In the genomic region with DNA sequence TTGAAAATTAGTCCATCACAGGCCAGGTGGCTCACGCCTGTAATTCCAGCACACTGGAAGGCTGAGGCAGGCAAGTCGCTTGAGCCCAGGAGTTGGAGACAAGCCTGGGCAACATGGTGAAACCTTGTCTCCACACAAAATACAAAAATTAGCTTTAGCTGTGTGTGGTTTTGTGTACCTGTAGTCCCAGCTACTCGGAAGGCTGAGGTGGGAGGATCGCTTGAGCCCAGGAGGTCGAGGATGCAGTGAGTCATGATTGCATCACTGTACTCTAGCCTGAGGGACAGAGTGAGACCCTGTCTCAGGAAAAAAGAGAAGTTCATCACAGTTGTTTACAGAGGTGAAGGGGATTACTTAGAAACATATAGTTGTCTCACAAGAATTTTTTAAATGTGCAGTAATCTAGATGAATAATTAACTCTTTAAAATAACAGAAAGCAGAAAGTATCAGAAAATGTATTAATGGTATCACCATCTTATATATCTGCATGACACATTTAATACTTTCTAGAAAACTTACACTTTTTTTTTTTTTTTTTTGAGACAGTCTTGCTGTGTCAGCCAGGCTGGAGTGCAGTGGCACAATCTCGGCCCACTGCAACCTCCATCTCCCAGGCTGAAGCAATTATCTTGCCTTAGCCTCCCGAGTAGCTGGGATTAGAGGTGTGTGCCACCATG, we compare ENCODE assay signal across 1 cellular context.
TF ChIP-seq lines count a peak whose summit lies in the region.

No MANE protein-coding gene starts in this region.

TF ChIP-seq in HEK293, 187 proteins besides CTCF, POLR2A, EP300 and RAD21 (continued from another document):
- TF ChIP-seq, protein P1, sequence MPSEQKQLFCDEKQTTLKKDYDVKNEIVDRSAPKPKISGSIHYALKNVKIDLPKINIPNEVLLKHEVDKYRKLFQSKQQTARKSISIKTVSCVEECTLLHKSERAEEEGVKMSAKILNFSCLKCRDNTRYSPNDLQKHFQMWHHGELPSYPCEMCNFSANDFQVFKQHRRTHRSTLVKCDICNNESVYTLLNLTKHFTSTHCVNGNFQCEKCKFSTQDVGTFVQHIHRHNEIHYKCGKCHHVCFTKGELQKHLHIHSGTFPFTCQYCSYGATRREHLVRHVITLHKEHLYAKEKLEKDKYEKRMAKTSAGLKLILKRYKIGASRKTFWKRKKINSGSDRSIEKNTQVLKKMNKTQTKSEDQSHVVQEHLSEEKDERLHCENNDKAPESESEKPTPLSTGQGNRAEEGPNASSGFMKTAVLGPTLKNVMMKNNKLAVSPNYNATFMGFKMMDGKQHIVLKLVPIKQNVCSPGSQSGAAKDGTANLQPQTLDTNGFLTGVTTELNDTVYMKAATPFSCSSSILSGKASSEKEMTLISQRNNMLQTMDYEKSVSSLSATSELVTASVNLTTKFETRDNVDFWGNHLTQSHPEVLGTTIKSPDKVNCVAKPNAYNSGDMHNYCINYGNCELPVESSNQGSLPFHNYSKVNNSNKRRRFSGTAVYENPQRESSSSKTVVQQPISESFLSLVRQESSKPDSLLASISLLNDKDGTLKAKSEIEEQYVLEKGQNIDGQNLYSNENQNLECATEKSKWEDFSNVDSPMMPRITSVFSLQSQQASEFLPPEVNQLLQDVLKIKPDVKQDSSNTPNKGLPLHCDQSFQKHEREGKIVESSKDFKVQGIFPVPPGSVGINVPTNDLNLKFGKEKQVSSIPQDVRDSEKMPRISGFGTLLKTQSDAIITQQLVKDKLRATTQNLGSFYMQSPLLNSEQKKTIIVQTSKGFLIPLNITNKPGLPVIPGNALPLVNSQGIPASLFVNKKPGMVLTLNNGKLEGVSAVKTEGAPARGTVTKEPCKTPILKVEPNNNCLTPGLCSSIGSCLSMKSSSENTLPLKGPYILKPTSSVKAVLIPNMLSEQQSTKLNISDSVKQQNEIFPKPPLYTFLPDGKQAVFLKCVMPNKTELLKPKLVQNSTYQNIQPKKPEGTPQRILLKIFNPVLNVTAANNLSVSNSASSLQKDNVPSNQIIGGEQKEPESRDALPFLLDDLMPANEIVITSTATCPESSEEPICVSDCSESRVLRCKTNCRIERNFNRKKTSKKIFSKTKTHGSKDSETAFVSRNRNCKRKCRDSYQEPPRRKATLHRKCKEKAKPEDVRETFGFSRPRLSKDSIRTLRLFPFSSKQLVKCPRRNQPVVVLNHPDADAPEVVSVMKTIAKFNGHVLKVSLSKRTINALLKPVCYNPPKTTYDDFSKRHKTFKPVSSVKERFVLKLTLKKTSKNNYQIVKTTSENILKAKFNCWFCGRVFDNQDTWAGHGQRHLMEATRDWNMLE (tag by site-specific recombination; conservative IDR thresholded peaks at IDR 0.05; ENCODE audit: low read depth): 0 out of 2 replicates have a peak, but pooled peaks have one; percentile 27
- peak; percentile 29; the same call in 1 of the 2 replicates for TF ChIP-seq ZNF184 (tag by site-specific recombination; IDR thresholded peaks at IDR 0.05)
- TF ChIP-seq ZNF394 (tag by site-specific recombination; IDR thresholded peaks at IDR 0.05; ENCODE audit: borderline replicate concordance): peak; percentile 56; the same call in 1 of the 2 replicates
- peak; percentile 76 for TF ChIP-seq ZBTB17 (tag by site-specific recombination; IDR thresholded peaks at IDR 0.05)
- TF ChIP-seq ZFHX2 (tag by site-specific recombination; conservative IDR thresholded peaks at IDR 0.05): 0 out of 2 replicates have a peak, but pooled peaks have one; percentile 14
- no peak for TF ChIP-seq TRIM28 (IDR thresholded peaks at IDR 0.05; ENCODE audit: borderline replicate concordance, low read length)
- 0 out of 2 replicates have a peak, but pooled peaks have one; percentile 38 for TF ChIP-seq ZNF324 (tag by site-specific recombination; IDR thresholded peaks at IDR 0.05)
- TF ChIP-seq KLF8 (tag by site-specific recombination; IDR thresholded peaks at IDR 0.05): 0 out of 2 replicates have a peak, but pooled peaks have one; percentile 27
- TF ChIP-seq WT1 (tag by site-specific recombination; IDR thresholded peaks at IDR 0.05): peak; percentile 77
- TF ChIP-seq ZNF837 (tag by site-specific recombination; IDR thresholded peaks at IDR 0.05): no peak
- TF ChIP-seq KLF16 (tag by site-specific recombination; IDR thresholded peaks at IDR 0.05): 0 out of 2 replicates have a peak, but pooled peaks have one; percentile 29
- TF ChIP-seq ZNF248 (tag by site-specific recombination; IDR thresholded peaks at IDR 0.05): no peak
- TF ChIP-seq ZNF211 (tag by site-specific recombination; IDR thresholded peaks at IDR 0.05; ENCODE audit: low read depth): no peak
- TF ChIP-seq ZNF366 (tag by site-specific recombination; conservative IDR thresholded peaks at IDR 0.05): peak; percentile 56; the same call in 1 of the 2 replicates
- 0 out of 2 replicates have a peak, but pooled peaks have one; percentile 39 for TF ChIP-seq ZNF24 (tag by site-specific recombination; IDR thresholded peaks at IDR 0.05)
- no peak for TF ChIP-seq ZFP3 (tag by site-specific recombination; IDR thresholded peaks at IDR 0.05; ENCODE audit: low read depth)
- peak; percentile 28; the same call in 1 of the 2 replicates for TF ChIP-seq ZNF660 (tag by site-specific recombination; IDR thresholded peaks at IDR 0.05)
- TF ChIP-seq PRDM1 (tag by site-specific recombination; IDR thresholded peaks at IDR 0.05): peak; percentile 79
- TF ChIP-seq ZNF623 (tag by site-specific recombination; IDR thresholded peaks at IDR 0.05): no peak
- TF ChIP-seq GLIS1 (tag by site-specific recombination; IDR thresholded peaks at IDR 0.05): peak; percentile 93
- TF ChIP-seq ZNF600 (tag by site-specific recombination; IDR thresholded peaks at IDR 0.05): peak; percentile 94
- TF ChIP-seq ZNF202 (tag by site-specific recombination; IDR thresholded peaks at IDR 0.05; ENCODE audit: borderline replicate concordance): no peak
- peak; percentile 43; the same call in 1 of the 2 replicates for TF ChIP-seq ZIC2 (tag by site-specific recombination; IDR thresholded peaks at IDR 0.05)
- TF ChIP-seq, protein P2, sequence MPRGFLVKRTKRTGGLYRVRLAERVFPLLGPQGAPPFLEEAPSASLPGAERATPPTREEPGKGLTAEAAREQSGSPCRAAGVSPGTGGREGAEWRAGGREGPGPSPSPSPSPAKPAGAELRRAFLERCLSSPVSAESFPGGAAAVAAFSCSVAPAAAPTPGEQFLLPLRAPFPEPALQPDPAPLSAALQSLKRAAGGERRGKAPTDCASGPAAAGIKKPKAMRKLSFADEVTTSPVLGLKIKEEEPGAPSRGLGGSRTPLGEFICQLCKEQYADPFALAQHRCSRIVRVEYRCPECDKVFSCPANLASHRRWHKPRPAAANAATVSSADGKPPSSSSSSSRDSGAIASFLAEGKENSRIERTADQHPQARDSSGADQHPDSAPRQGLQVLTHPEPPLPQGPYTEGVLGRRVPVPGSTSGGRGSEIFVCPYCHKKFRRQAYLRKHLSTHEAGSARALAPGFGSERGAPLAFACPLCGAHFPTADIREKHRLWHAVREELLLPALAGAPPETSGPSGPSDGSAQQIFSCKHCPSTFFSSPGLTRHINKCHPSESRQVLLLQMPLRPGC (tag by site-specific recombination; IDR thresholded peaks at IDR 0.05): peak; percentile 30; the same call in 1 of the 2 replicates
- peak; percentile 23; the same call in 1 of the 2 replicates for TF ChIP-seq ZNF664 (tag by site-specific recombination; IDR thresholded peaks at IDR 0.05)
- TF ChIP-seq ZNF175 (tag by site-specific recombination; IDR thresholded peaks at IDR 0.05): no peak
- TF ChIP-seq ZNF560 (tag by site-specific recombination; IDR thresholded peaks at IDR 0.05; ENCODE audit: borderline replicate concordance): no peak
- TF ChIP-seq ZNF10 (tag by site-specific recombination; IDR thresholded peaks at IDR 0.05): peak; percentile 45; the same call in 1 of the 2 replicates
- TF ChIP-seq, protein P3, sequence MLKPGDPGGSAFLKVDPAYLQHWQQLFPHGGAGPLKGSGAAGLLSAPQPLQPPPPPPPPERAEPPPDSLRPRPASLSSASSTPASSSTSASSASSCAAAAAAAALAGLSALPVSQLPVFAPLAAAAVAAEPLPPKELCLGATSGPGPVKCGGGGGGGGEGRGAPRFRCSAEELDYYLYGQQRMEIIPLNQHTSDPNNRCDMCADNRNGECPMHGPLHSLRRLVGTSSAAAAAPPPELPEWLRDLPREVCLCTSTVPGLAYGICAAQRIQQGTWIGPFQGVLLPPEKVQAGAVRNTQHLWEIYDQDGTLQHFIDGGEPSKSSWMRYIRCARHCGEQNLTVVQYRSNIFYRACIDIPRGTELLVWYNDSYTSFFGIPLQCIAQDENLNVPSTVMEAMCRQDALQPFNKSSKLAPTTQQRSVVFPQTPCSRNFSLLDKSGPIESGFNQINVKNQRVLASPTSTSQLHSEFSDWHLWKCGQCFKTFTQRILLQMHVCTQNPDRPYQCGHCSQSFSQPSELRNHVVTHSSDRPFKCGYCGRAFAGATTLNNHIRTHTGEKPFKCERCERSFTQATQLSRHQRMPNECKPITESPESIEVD (tag by site-specific recombination; IDR thresholded peaks at IDR 0.05): peak; percentile 73
- TF ChIP-seq ZNF747 (tag by site-specific recombination; IDR thresholded peaks at IDR 0.05): no peak
- TF ChIP-seq SP7 (tag by site-specific recombination; IDR thresholded peaks at IDR 0.05): peak; percentile 79
- TF ChIP-seq ZNF629 (tag by site-specific recombination; IDR thresholded peaks at IDR 0.05): peak; percentile 81
- TF ChIP-seq, protein P4, sequence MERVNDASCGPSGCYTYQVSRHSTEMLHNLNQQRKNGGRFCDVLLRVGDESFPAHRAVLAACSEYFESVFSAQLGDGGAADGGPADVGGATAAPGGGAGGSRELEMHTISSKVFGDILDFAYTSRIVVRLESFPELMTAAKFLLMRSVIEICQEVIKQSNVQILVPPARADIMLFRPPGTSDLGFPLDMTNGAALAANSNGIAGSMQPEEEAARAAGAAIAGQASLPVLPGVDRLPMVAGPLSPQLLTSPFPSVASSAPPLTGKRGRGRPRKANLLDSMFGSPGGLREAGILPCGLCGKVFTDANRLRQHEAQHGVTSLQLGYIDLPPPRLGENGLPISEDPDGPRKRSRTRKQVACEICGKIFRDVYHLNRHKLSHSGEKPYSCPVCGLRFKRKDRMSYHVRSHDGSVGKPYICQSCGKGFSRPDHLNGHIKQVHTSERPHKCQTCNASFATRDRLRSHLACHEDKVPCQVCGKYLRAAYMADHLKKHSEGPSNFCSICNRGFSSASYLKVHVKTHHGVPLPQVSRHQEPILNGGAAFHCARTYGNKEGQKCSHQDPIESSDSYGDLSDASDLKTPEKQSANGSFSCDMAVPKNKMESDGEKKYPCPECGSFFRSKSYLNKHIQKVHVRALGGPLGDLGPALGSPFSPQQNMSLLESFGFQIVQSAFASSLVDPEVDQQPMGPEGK (tag by site-specific recombination; IDR thresholded peaks at IDR 0.05): no peak
- TF ChIP-seq, protein P5, sequence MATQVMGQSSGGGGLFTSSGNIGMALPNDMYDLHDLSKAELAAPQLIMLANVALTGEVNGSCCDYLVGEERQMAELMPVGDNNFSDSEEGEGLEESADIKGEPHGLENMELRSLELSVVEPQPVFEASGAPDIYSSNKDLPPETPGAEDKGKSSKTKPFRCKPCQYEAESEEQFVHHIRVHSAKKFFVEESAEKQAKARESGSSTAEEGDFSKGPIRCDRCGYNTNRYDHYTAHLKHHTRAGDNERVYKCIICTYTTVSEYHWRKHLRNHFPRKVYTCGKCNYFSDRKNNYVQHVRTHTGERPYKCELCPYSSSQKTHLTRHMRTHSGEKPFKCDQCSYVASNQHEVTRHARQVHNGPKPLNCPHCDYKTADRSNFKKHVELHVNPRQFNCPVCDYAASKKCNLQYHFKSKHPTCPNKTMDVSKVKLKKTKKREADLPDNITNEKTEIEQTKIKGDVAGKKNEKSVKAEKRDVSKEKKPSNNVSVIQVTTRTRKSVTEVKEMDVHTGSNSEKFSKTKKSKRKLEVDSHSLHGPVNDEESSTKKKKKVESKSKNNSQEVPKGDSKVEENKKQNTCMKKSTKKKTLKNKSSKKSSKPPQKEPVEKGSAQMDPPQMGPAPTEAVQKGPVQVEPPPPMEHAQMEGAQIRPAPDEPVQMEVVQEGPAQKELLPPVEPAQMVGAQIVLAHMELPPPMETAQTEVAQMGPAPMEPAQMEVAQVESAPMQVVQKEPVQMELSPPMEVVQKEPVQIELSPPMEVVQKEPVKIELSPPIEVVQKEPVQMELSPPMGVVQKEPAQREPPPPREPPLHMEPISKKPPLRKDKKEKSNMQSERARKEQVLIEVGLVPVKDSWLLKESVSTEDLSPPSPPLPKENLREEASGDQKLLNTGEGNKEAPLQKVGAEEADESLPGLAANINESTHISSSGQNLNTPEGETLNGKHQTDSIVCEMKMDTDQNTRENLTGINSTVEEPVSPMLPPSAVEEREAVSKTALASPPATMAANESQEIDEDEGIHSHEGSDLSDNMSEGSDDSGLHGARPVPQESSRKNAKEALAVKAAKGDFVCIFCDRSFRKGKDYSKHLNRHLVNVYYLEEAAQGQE (tag by site-specific recombination; IDR thresholded peaks at IDR 0.05): no peak
- TF ChIP-seq GLIS2 (tag by site-specific recombination; IDR thresholded peaks at IDR 0.05): no peak
- TF ChIP-seq ZNF274 (IDR thresholded peaks at IDR 0.05; ENCODE audit: low read length): no peak
- no peak for TF ChIP-seq ZNF274 (tag by site-specific recombination; IDR thresholded peaks at IDR 0.05; ENCODE audit: borderline replicate concordance)
- TF ChIP-seq BCL11A (tag by site-specific recombination; IDR thresholded peaks at IDR 0.05; ENCODE audit: low read depth): peak; percentile 63; the same call in 1 of the 2 replicates
- 0 out of 2 replicates have a peak, but pooled peaks have one; percentile 22 for TF ChIP-seq ZNF335 (tag by site-specific recombination; conservative IDR thresholded peaks at IDR 0.05)
- TF ChIP-seq ZNF121 (tag by site-specific recombination; IDR thresholded peaks at IDR 0.05): no peak
- 0 out of 2 replicates have a peak, but pooled peaks have one; percentile 20 for TF ChIP-seq OSR2 (tag by site-specific recombination; IDR thresholded peaks at IDR 0.05)
- peak; percentile 43; the same call in 1 of the 2 replicates for TF ChIP-seq ZBTB8A (tag by site-specific recombination; IDR thresholded peaks at IDR 0.05)
- TF ChIP-seq, protein P6, sequence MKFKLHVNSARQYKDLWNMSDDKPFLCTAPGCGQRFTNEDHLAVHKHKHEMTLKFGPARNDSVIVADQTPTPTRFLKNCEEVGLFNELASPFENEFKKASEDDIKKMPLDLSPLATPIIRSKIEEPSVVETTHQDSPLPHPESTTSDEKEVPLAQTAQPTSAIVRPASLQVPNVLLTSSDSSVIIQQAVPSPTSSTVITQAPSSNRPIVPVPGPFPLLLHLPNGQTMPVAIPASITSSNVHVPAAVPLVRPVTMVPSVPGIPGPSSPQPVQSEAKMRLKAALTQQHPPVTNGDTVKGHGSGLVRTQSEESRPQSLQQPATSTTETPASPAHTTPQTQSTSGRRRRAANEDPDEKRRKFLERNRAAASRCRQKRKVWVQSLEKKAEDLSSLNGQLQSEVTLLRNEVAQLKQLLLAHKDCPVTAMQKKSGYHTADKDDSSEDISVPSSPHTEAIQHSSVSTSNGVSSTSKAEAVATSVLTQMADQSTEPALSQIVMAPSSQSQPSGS (tag by site-specific recombination; IDR thresholded peaks at IDR 0.05; ENCODE audit: low read depth): peak; percentile 54; the same call in 1 of the 2 replicates
